In genomic region chr3:100269410-100270217, GRCh38 we compare ENCODE assay signal across 11 cellular contexts. TPM values are rescaled to one million over a fixed set of nuclear protein-coding genes. Genes with fewer than 3 reads are reported as not detected.
A peak's percentile ranks its signal among the peaks of the same experiment; 100 is the strongest.
DNase-seq lines count a peak whose midpoint lies in the region; ATAC-seq and TF ChIP-seq lines count a peak whose summit lies in the region.
"Had no signal": no experiment of that assay in that cellular context is flagged by ENCODE, and none has a peak within 500 bp of the region (broad histone marks: within the 10 kb centered on the region; RNA-seq: fewer than 3 reads in every experiment).

No MANE protein-coding gene starts in this region.

- H3K27ac ChIP-seq in A673 (ENCODE audit: low read depth, low read length, poor library complexity, severe bottlenecking) = no peak overlapping the region
- H3K27ac ChIP-seq in caudate nucleus (ENCODE audit: low read depth, low read length) = no peak overlapping the region

- peaks cover 17% of the 10 kb centered on the region for H3K4me1 ChIP-seq in A673 (ENCODE audit: insufficient read depth, low read length, poor library complexity, severe bottlenecking)

- POLR2A ChIA-PET in A673 (lab: Charles Lee; ENCODE audit: low non-redundant PET) = no interaction called here

- H3K36me3 ChIP-seq in A673 (ENCODE audit: insufficient read depth, low read length, poor library complexity, severe bottlenecking) = no peaks in the 10 kb centered on the region
- H3K36me3 ChIP-seq in H7 (replicated peaks; ENCODE audit: control insufficient read depth, insufficient read depth, low read length) = no peaks in the 10 kb centered on the region

- no peaks in the 10 kb centered on the region for H3K9me3 ChIP-seq in A673 (ENCODE audit: low read depth, low read length, poor library complexity, severe bottlenecking)

- H3K27me3 ChIP-seq in A673 (replicated peaks; ENCODE audit: insufficient read depth, low read depth, low read length, poor library complexity) (no peaks in the 10 kb centered on the region), H7 (ENCODE audit: control insufficient read depth, insufficient read depth, low read length) (no peaks in the 10 kb centered on the region)

- intact Hi-C loops in A673 (cut with micrococcal nuclease; ENCODE audit: unreplicated experiment) (no loop called here), posterior vena cava (cut with DNase I) (no loop called here)

- no peak for TF ChIP-seq CTCF in A673 (conservative IDR thresholded peaks at IDR 0.05; ENCODE audit: low read depth, low read length)
- TF ChIP-seq CTCF in fibroblast of mammary gland (conservative IDR thresholded peaks at IDR 0.05; ENCODE audit: control insufficient read depth, insufficient read depth, low read depth, low read length) = no peak

- H3K4me3 ChIP-seq in A673 (ENCODE audit: low read depth, low read length, poor library complexity, severe bottlenecking) (no peak overlapping the region), fibroblast of mammary gland (ENCODE audit: control insufficient read depth, low read depth, low read length) (no peak overlapping the region), H7 (ENCODE audit: insufficient read depth, low read depth, low read length) (no peak overlapping the region)
- H3K4me3 ChIP-seq: skin epidermis had no signal

- CTCF ChIA-PET in A673 (lab: Charles Lee) = no interaction called here

- peak; percentile 61 for ATAC-seq in GM19463 (IDR thresholded peaks at IDR 0.05; ENCODE audit: unreplicated experiment)

- DNase-seq in A673 (ENCODE audit: low spot score) (peak; percentile 60), SIG-M5 (lab: John Stamatoyannopoulos, UW) (peak; percentile 7), fibroblast of mammary gland (ENCODE audit: low read depth) (peak; percentile 94), retina (no peak), posterior vena cava (ENCODE audit: low spot score) (no peak), H7 (no peak), caudate nucleus (lab: John Stamatoyannopoulos, UW) (no peak)
- DNase-seq: glutamatergic neuron, NCI-H1417 treated with DMSO at 0.1 percent for 48 hours had no signal

- BruUV-seq in A673 (replicated peaks; lab: Mats Ljungman, UMichigan) = no TSS peak

RNA-seq across cellular contexts. Expression of gene TBC1D23, which starts 8.8 kb away (rescaled TPM):
- total RNA-seq in A673 (2021) (28.1 and 32.4 TPM in 2 replicates), posterior vena cava (10 to 100 TPM; 45.5 to 54.6 TPM)
- 63.0 and 121 TPM in 2 replicates for total RNA-seq in H7 (2014; rRNA removed; shearing (Covaris generic))

Comparison
In these comparisons a context has a peak if more than half of its experiments do, and no peak if none do; other contexts are left out.
1. DNase-seq: peak in A673 (single experiment), SIG-M5 (single experiment) and fibroblast of mammary gland (single experiment); none in retina (single experiment), posterior vena cava (single experiment), H7 (single experiment) and caudate nucleus (0 of 61).